17 cellular contexts compared by ENCODE assay signal in the genomic region with DNA sequence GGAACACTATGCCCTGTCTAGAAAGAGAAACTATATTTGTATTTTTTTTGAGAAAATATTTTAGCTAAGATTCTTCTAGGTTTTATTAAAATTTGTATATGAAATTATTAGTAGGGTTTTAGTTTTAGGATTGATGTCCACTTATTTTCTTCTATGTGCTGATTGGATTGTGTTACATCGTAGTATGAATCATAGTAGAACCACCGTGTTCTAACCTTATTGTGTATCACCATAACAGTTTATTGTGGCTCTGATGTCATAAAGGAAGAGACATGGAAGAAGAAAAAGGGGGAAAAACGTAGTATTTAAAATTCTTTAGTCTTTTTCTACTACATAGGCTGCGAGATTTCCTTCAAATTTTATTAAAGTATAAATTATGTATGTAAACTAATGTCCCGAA. TPM values are rescaled to one million over a fixed set of nuclear protein-coding genes. Genes with fewer than 3 reads are reported as not detected.
A peak's percentile ranks its signal among the peaks of the same experiment; 100 is the strongest.
DNase-seq lines count a peak whose midpoint lies in the region; ATAC-seq and TF ChIP-seq lines count a peak whose summit lies in the region.
"Had no signal": no experiment of that assay in that cellular context is flagged by ENCODE, and none has a peak within 500 bp of the region (broad histone marks: within the 10 kb centered on the region; RNA-seq: fewer than 3 reads in every experiment).

No MANE protein-coding gene starts in this region.

- H3K4me1 ChIP-seq in BLaER1 treated with 17β-estradiol and CSF1 and Interleukin-3, amounts not matched to agents 10 nM and 100 nM, result peaks cover 0 to 19% (median 8%) of the 10 kb centered on the region in 10 experiments; a peak in 12 of 20 replicates
- peaks cover 43% of the 10 kb centered on the region for H3K4me1 ChIP-seq in lower lobe of right lung
- H3K4me1 ChIP-seq: BE2C, prostate gland had no signal

- peaks cover 42% of the 10 kb centered on the region for H3K4me1 Mint-ChIP-seq in activated naive CD8-positive, alpha-beta T cell treated with anti-CD3 and anti-CD28 coated beads, Interleukin-2, amount 10 ng/mL, durations not matched to agents 7 days and 5 days

- H3K27ac Mint-ChIP-seq in activated naive CD8-positive, alpha-beta T cell treated with anti-CD3 and anti-CD28 coated beads, Interleukin-2, amount 10 ng/mL, durations not matched to agents 7 days and 5 days, result no peak overlapping the region
- H3K27ac Mint-ChIP-seq: activated CD4-positive, alpha-beta T cell treated with anti-CD3 and anti-CD28 coated beads, Interleukin-2, amount 10 ng/mL, durations not matched to agents 7 days and 5 days; effector memory CD8-positive, alpha-beta T cell had no signal

- no peak overlapping the region; a peak in 1 of 22 replicates for H3K9ac ChIP-seq in BLaER1 treated with 17β-estradiol and CSF1 and Interleukin-3, amounts not matched to agents 10 nM and 100 nM

- H3K36me3 Mint-ChIP-seq in activated naive CD8-positive, alpha-beta T cell treated with anti-CD3 and anti-CD28 coated beads, Interleukin-2, amount 10 ng/mL, durations not matched to agents 7 days and 5 days, result peaks cover 15% of the 10 kb centered on the region

- H3K9me3 Mint-ChIP-seq in activated naive CD8-positive, alpha-beta T cell treated with anti-CD3 and anti-CD28 coated beads, Interleukin-2, amount 10 ng/mL, durations not matched to agents 7 days and 5 days, result no peaks in the 10 kb centered on the region
- H3K9me3 Mint-ChIP-seq: activated CD4-positive, alpha-beta T cell treated with anti-CD3 and anti-CD28 coated beads, Interleukin-2, amount 10 ng/mL, durations not matched to agents 7 days and 5 days; effector memory CD8-positive, alpha-beta T cell had no signal

- H3K36me3 ChIP-seq in BLaER1 treated with 17β-estradiol and CSF1 and Interleukin-3, amounts not matched to agents 10 nM and 100 nM, result peaks cover 0 to 46% (median 23%) of the 10 kb centered on the region in 11 experiments; a peak in 14 of 22 replicates
- peaks cover 10% of the 10 kb centered on the region for H3K36me3 ChIP-seq in lower lobe of right lung
- H3K36me3 ChIP-seq: BE2C, gastroesophageal sphincter, prostate gland had no signal

- H3K27me3 ChIP-seq in BLaER1 treated with 17β-estradiol and CSF1 and Interleukin-3, amounts not matched to agents 10 nM and 100 nM, result no peaks in the 10 kb centered on the region
- H3K27me3 ChIP-seq in lower lobe of right lung (ENCODE audit: low read depth), result no peaks in the 10 kb centered on the region
- H3K27me3 ChIP-seq: BE2C, gastroesophageal sphincter had no signal

- no peaks in the 10 kb centered on the region for H4K20me1 ChIP-seq in BLaER1 treated with 17β-estradiol and CSF1 and Interleukin-3, amounts not matched to agents 10 nM and 100 nM

- H3K4me3 Mint-ChIP-seq in activated naive CD8-positive, alpha-beta T cell treated with anti-CD3 and anti-CD28 coated beads, Interleukin-2, amount 10 ng/mL, durations not matched to agents 7 days and 5 days, result peak overlapping the region; percentile 48

- TF ChIP-seq CTCF in GM12865 (IDR thresholded peaks at IDR 0.05; ENCODE audit: insufficient read depth, low read depth, low read length, missing control alignments), result no peak
- no peak for TF ChIP-seq CTCF in lower lobe of right lung (IDR thresholded peaks at IDR 0.05)

- H3K9me3 ChIP-seq in BLaER1 treated with 17β-estradiol and CSF1 and Interleukin-3, amounts not matched to agents 10 nM and 100 nM (replicated peaks in 1 of 11), result no peaks in the 10 kb centered on the region
- H3K9me3 ChIP-seq in lower lobe of right lung, result no peaks in the 10 kb centered on the region
- H3K9me3 ChIP-seq: BE2C, gastroesophageal sphincter, prostate gland had no signal

- POLR2A ChIA-PET in activated naive CD8-positive, alpha-beta T cell treated with anti-CD3 and anti-CD28 coated beads, Interleukin-2, amount 10 ng/mL, durations not matched to agents 7 days and 5 days (lab: Charles Lee), result interaction anchor here (1.8 to 4.3 kb wide), 3 partner anchors 160 to 182 kb away, joined by 5 to 46 read pairs (median 40); partner anchors contain the start of genes CYREN and TMEM140

- no peak for DNase-seq in GM12865 (ENCODE audit: low read depth)
- DNase-seq in activated naive CD8-positive, alpha-beta T cell treated with anti-CD3 and anti-CD28 coated beads, Interleukin-2, amount 10 ng/mL, durations not matched to agents 7 days and 5 days, result no peak
- no peak for DNase-seq in lower lobe of right lung
- DNase-seq in left colon, result no peak
- no peak for DNase-seq in mucosa of gallbladder (ENCODE audit: low spot score)
- DNase-seq: activated CD4-positive, alpha-beta T cell treated with anti-CD3 and anti-CD28 coated beads, Interleukin-2, amount 10 ng/mL, durations not matched to agents 7 days and 5 days; activated gamma-delta T cell treated with Interleukin-2 at 50 U/mL for 16 hours; BE2C; effector memory CD8-positive, alpha-beta T cell; KBM-7; NCI-H1694; NCI-H69 had no signal

- H3K27ac ChIP-seq in BLaER1 treated with 17β-estradiol and CSF1 and Interleukin-3, amounts not matched to agents 10 nM and 100 nM, result no peak overlapping the region
- H3K27ac ChIP-seq in lower lobe of right lung, result no peak overlapping the region
- H3K27ac ChIP-seq: prostate gland had no signal

- no peak for ATAC-seq in activated naive CD8-positive, alpha-beta T cell treated with anti-CD3 and anti-CD28 coated beads, Interleukin-2, amount 10 ng/mL, durations not matched to agents 7 days and 5 days (ENCODE audit: low read depth)
- ATAC-seq in lower lobe of right lung (no peak), left colon (no peak), GM19455 (IDR thresholded peaks at IDR 0.05; ENCODE audit: unreplicated experiment) (no peak), GM19023 (IDR thresholded peaks at IDR 0.05; ENCODE audit: unreplicated experiment) (no peak)
- ATAC-seq: effector memory CD8-positive, alpha-beta T cell; gastroesophageal sphincter had no signal

- H3K4me2 ChIP-seq in BLaER1 treated with 17β-estradiol and CSF1 and Interleukin-3, amounts not matched to agents 10 nM and 100 nM, result peak overlapping the region in 7 of 11 experiments; percentile 75 to 90 (median 79); a peak in 10 of 22 replicates

- intact Hi-C loops in lower lobe of right lung (cut with DNase I) (no loop called here), left colon (cut with DNase I, micrococcal nuclease) (loop anchor here in 1 of 2 donors (5.0 kb wide), 1 partner anchor 159 kb away; the partner anchor contains the start of gene TMEM140)

- no peaks in the 10 kb centered on the region for H3K27me3 Mint-ChIP-seq in activated naive CD8-positive, alpha-beta T cell treated with anti-CD3 and anti-CD28 coated beads, Interleukin-2, amount 10 ng/mL, durations not matched to agents 7 days and 5 days
- H3K27me3 Mint-ChIP-seq: activated CD4-positive, alpha-beta T cell treated with anti-CD3 and anti-CD28 coated beads, Interleukin-2, amount 10 ng/mL, durations not matched to agents 7 days and 5 days; effector memory CD8-positive, alpha-beta T cell had no signal

- peak overlapping the region in 1 of 10 experiments; percentile 83; a peak in 1 of 20 replicates for H3K4me3 ChIP-seq in BLaER1 treated with 17β-estradiol and CSF1 and Interleukin-3, amounts not matched to agents 10 nM and 100 nM
- H3K4me3 ChIP-seq in GM12865 (ENCODE audit: low read depth, low read length), result peak overlapping the region; percentile 86
- H3K4me3 ChIP-seq in lower lobe of right lung, result peak overlapping the region; percentile 77

RNA-seq across cellular contexts. Expression of gene AGBL3, which starts 1.9 kb away (rescaled TPM):
- total RNA-seq in activated naive CD8-positive, alpha-beta T cell treated with anti-CD3 and anti-CD28 coated beads, Interleukin-2, amount 10 ng/mL, durations not matched to agents 7 days and 5 days, result 1 to 10 TPM; 4.5 to 6.7 TPM
- total RNA-seq in lower lobe of right lung (6.1 TPM), left colon (under 1 TPM; 0.64 to 0.78 TPM), mucosa of gallbladder (4.1 TPM)
